ENCODE assay signal across 9 cellular contexts in the genomic region with DNA sequence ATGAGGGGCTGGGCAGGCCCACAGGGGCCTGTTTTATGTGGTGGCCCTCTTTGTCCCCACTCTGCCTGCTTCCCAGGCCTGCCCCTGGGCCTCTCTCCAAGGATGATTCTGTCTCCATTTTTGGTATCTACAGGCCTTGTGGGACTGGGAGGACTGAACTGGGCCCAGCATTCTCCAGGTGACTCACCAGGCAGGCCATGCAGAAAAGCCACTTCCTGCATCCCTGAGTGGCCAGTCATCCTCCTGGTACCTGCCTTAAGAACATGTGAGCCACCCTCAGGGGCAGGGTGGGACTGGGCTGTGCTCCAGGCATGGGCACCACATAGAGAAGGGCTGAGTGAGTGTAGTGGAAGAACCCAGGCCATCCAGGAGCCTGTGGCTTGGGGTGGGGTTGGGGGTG. TPM values are rescaled to one million over a fixed set of nuclear protein-coding genes. Genes with fewer than 3 reads are reported as not detected.
DNase-seq lines count a peak whose midpoint lies in the region; TF ChIP-seq lines count a peak whose summit lies in the region.
"Had no signal": no experiment of that assay in that cellular context is flagged by ENCODE, and none has a peak within 500 bp of the region (broad histone marks: within the 10 kb centered on the region; RNA-seq: fewer than 3 reads in every experiment).

No MANE protein-coding gene starts in this region.

- H3K27ac ChIP-seq in SJCRH30, result peak overlapping the region; percentile 36

- H3K4me1 ChIP-seq in SJCRH30, result peaks cover 21% of the 10 kb centered on the region

- no peak for TF ChIP-seq CTCF in fibroblast of villous mesenchyme (IDR thresholded peaks at IDR 0.05; ENCODE audit: insufficient read depth, low read depth, low read length)

- DNase-seq in NCI-H2196 (lab: John Stamatoyannopoulos, UW; ENCODE audit: unreplicated experiment) (peak; percentile 44), NCI-H2196 treated with DMSO at 0.1 percent for 48 hours (lab: John Stamatoyannopoulos, UW; ENCODE audit: unreplicated experiment) (no peak), SJCRH30 (peak; percentile 49 to 60), fibroblast of villous mesenchyme (ENCODE audit: low read depth) (peak; percentile 91), stromal cell of bone marrow (ENCODE audit: low read depth) (peak; percentile 88), SHP77 (lab: John Stamatoyannopoulos, UW) (no peak), COR-L47 (lab: John Stamatoyannopoulos, UW) (no peak), NCI-H2081 (lab: John Stamatoyannopoulos, UW) (no peak)
- DNase-seq: Peyer's patch had no signal

- H3K27me3 ChIP-seq in SJCRH30, result no peaks in the 10 kb centered on the region
- H3K27me3 ChIP-seq: Peyer's patch had no signal

- H3K9me3 ChIP-seq in SJCRH30 (replicated peaks), result no peaks in the 10 kb centered on the region
- H3K9me3 ChIP-seq: Peyer's patch had no signal

- H3K4me3 ChIP-seq in SJCRH30, result no peak overlapping the region
- H3K4me3 ChIP-seq in fibroblast of villous mesenchyme (ENCODE audit: low read depth, low read length), result no peak overlapping the region
- H3K4me3 ChIP-seq: Peyer's patch had no signal

- no peaks in the 10 kb centered on the region for H3K36me3 ChIP-seq in SJCRH30
- H3K36me3 ChIP-seq: Peyer's patch had no signal

RNA-seq across cellular contexts. Expression of a gene that starts 20.0 kb away (rescaled TPM):
- 30.0 and 30.8 TPM in 2 replicates for total RNA-seq in SJCRH30 (2014; rRNA removed; shearing (Covaris generic))
- total RNA-seq in fibroblast of villous mesenchyme, result 32.0 and 36.4 TPM in 2 replicates

Comparison
In these comparisons a context has a peak if more than half of its experiments do, and no peak if none do; other contexts are left out.
1. DNase-seq: peak in NCI-H2196 (single experiment), SJCRH30 (2 of 2), fibroblast of villous mesenchyme (single experiment) and stromal cell of bone marrow (single experiment); none in NCI-H2196 treated with DMSO at 0.1 percent for 48 hours (single experiment), SHP77 (0 of 2), COR-L47 (single experiment) and NCI-H2081 (0 of 2).